In the genomic region with DNA sequence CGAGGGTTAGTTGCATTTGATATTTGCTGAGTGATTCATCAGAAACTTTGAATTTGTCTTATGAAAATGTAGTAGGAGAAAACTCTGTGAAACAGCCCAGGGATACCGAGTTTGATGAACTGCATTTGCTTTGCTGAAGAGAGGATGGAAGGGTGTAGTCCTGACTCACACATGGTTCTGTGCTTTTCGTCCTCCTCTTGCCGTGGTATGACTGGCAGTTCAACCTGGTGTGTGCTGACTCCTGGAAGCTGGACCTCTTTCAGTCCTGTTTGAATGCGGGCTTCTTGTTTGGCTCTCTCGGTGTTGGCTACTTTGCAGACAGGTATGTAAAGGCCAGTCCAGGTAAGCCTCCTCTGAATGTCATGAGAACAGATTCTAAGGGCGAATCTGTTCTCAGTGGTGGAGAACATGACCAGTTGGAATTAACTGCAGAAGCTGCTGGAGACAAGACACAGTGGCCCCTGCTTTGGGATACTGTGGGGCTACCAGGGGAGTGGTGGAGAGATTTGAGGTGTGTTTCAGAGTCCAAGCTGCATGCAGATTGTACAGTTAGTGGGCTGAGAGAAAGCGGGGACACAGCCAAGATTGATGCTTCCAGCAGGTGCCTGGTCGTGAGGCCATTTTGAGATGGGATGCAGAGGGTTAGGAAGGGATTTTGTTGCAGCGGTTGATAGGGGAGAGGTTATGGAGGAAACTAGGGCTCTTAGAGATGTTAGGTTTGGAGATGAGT, we compare ENCODE assay signal across 20 cellular contexts. TPM values are rescaled to one million over a fixed set of nuclear protein-coding genes. Genes with fewer than 3 reads are reported as not detected.
A peak's percentile ranks its signal among the peaks of the same experiment; 100 is the strongest.
DNase-seq lines count a peak whose midpoint lies in the region; ATAC-seq and TF ChIP-seq lines count a peak whose summit lies in the region.
"Had no signal": no experiment of that assay in that cellular context is flagged by ENCODE, and none has a peak within 500 bp of the region (broad histone marks: within the 10 kb centered on the region; RNA-seq: fewer than 3 reads in every experiment).

No MANE protein-coding gene starts in this region.

- H3K4me1 ChIP-seq in right lobe of liver: peaks cover 0 to 59% (median 26%) of the 10 kb centered on the region in 4 donors

- DNase-seq in activated effector memory CD4-positive, alpha-beta T cell treated with anti-CD3 and anti-CD28 coated beads, Interleukin-2, amount 50 U/mL, for 16 hours: peak; percentile 8
- no peak for DNase-seq in activated effector memory CD4-positive, alpha-beta T cell treated with Interleukin-2 at 50 U/mL for 16 hours
- DNase-seq in GM13977 (ENCODE audit: low spot score) (peak; percentile 13), right lobe of liver (no peak), MV-4-11 (lab: John Stamatoyannopoulos, UW) (no peak), AG08396 (ENCODE audit: low spot score) (no peak)
- no peak for DNase-seq in stimulated activated effector memory CD8-positive, alpha-beta T cell treated with anti-CD3 and anti-CD28 coated beads, Interleukin-12 subunit alpha, Interleukin-12 subunit beta, amount 100 ng/mL, for 72 hours (ENCODE audit: low spot score in 2 of 2)
- DNase-seq: ACHN; AML-193; DMS79; KBM-7; NCI-H1105 treated with DMSO at 0.1 percent for 48 hours; NCI-H1694; NCI-H2081 treated with DMSO at 0.1 percent for 48 hours; NCI-H748 treated with DMSO at 0.1 percent for 48 hours; NK-92 treated with Interleukin-12 subunit alpha and Interleukin-12 subunit beta, amount 100 ng/mL, for 24 hours had no signal

- no peak for ATAC-seq in right lobe of liver
- no peak for ATAC-seq in stimulated activated effector memory CD8-positive, alpha-beta T cell treated with anti-CD3 and anti-CD28 coated beads, Interleukin-12 subunit alpha, Interleukin-12 subunit beta, amount 100 ng/mL, for 72 hours
- ATAC-seq: Right ventricle myocardium inferior had no signal

- intact Hi-C loops in right lobe of liver (cut with DNase I): no loop called here

- TF ChIP-seq CTCF in GM13977 (IDR thresholded peaks at IDR 0.05; ENCODE audit: extremely low read depth, insufficient read depth, missing control alignments) (no peak), right lobe of liver (IDR thresholded peaks at IDR 0.05) (no peak)

- no peaks in the 10 kb centered on the region for H3K36me3 Mint-ChIP-seq in stimulated activated effector memory CD8-positive, alpha-beta T cell treated with anti-CD3 and anti-CD28 coated beads, Interleukin-12 subunit alpha, Interleukin-12 subunit beta, amount 100 ng/mL, for 72 hours

- H3K4me3 ChIP-seq in right lobe of liver: no peak overlapping the region

- in situ Hi-C loops in GM13977 (cut with MboI; ENCODE audit: low pct_unique_long_range_greater_than_20kb, low sequenced_read_pairs, unreplicated experiment): no loop called here

- 77% methylated on average over 7 of the region's 10 CpGs for WGBS in right lobe of liver (ENCODE audit: insufficient coverage, low coverage, low lambda C conversion rate, missing lambda C conversion rate)

- H3K9me3 ChIP-seq in right lobe of liver: no peaks in the 10 kb centered on the region

- peak overlapping the region; percentile 38 for H3K27ac Mint-ChIP-seq in stimulated activated effector memory CD8-positive, alpha-beta T cell treated with anti-CD3 and anti-CD28 coated beads, Interleukin-12 subunit alpha, Interleukin-12 subunit beta, amount 100 ng/mL, for 72 hours

- no peak for TF ChIP-seq POLR2A in right lobe of liver (IDR thresholded peaks at IDR 0.05)

- H3K27ac ChIP-seq in right lobe of liver: peak overlapping the region in 2 of 3 donors; percentile 11 to 43
- H3K27ac ChIP-seq: C4-2B had no signal

- H3K36me3 ChIP-seq in right lobe of liver: peaks cover 0 to 43% (median 1%) of the 10 kb centered on the region in 4 donors

- no peaks in the 10 kb centered on the region for H3K9me3 Mint-ChIP-seq in stimulated activated effector memory CD8-positive, alpha-beta T cell treated with anti-CD3 and anti-CD28 coated beads, Interleukin-12 subunit alpha, Interleukin-12 subunit beta, amount 100 ng/mL, for 72 hours

- no peaks in the 10 kb centered on the region for H3K27me3 ChIP-seq in right lobe of liver

- H3K4me1 Mint-ChIP-seq in stimulated activated effector memory CD8-positive, alpha-beta T cell treated with anti-CD3 and anti-CD28 coated beads, Interleukin-12 subunit alpha, Interleukin-12 subunit beta, amount 100 ng/mL, for 72 hours: peaks cover 14% of the 10 kb centered on the region

- no peak overlapping the region for H3K4me3 Mint-ChIP-seq in stimulated activated effector memory CD8-positive, alpha-beta T cell treated with anti-CD3 and anti-CD28 coated beads, Interleukin-12 subunit alpha, Interleukin-12 subunit beta, amount 100 ng/mL, for 72 hours

RNA-seq across cellular contexts. Expression of gene SLC22A1, which starts 8.4 kb away (rescaled TPM):
- total RNA-seq in right lobe of liver: 1,000 to 10,000 TPM in 3 of 6 experiments, 100 to 1,000 TPM in 3; 190 to 1,656 (median 769) TPM
- total RNA-seq: H4, OCI-LY7 had no signal

Comparison
In these comparisons a context has a peak if more than half of its experiments do, and no peak if none do; other contexts are left out.
1. DNase-seq: peak in activated effector memory CD4-positive, alpha-beta T cell treated with anti-CD3 and anti-CD28 coated beads, Interleukin-2, amount 50 U/mL, for 16 hours (single experiment) and GM13977 (single experiment); none in activated effector memory CD4-positive, alpha-beta T cell treated with Interleukin-2 at 50 U/mL for 16 hours (single experiment), right lobe of liver (0 of 3), stimulated activated effector memory CD8-positive, alpha-beta T cell treated with anti-CD3 and anti-CD28 coated beads, Interleukin-12 subunit alpha, Interleukin-12 subunit beta, amount 100 ng/mL, for 72 hours (0 of 2), MV-4-11 (single experiment) and AG08396 (single experiment).